27 cellular contexts compared by ENCODE assay signal in the genomic region with DNA sequence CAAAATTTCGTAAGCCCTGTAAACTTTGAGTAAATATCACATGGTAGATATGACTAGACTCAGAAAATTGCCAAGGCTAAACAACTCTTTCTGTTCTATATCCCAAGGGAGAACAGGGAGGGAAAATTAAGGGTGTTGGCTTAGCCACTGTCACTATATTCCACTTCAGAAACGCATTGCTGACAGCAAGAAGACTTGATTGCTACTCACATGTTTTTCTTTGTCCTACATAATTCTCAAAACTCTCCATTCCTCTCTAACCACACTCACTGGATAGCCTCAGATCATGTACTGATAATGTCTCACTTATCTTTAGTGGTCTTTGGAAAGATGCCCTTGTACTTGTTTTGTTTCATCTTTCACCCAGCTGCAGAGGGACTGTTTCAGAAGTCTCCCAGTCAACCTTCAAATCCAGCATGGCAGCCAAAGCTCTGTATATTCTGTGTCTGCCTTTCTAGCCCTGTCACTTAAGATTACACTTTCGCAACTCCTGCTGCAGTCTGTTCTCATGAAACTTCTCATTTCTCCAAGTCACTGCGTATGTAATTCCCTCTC.
DNase-seq lines count a peak whose midpoint lies in the region; TF ChIP-seq lines count a peak whose summit lies in the region.
"Had no signal": no experiment of that assay in that cellular context is flagged by ENCODE, and none has a peak within 500 bp of the region (broad histone marks: within the 10 kb centered on the region; RNA-seq: fewer than 3 reads in every experiment).

No MANE protein-coding gene starts in this region.

- no peaks in the 10 kb centered on the region for H3K4me1 ChIP-seq in breast epithelium
- H3K4me1 ChIP-seq: A549, pancreas, vagina had no signal

- H3K4me3 Mint-ChIP-seq in MCF 10A (ENCODE audit: unreplicated experiment) = no peak overlapping the region
- H3K4me3 Mint-ChIP-seq: activated CD8-positive, alpha-beta T cell treated with anti-CD3 and anti-CD28 coated beads, Interleukin-2, amount 10 ng/mL, durations not matched to agents 7 days and 5 days; activated naive CD4-positive, alpha-beta T cell treated with anti-CD3 and anti-CD28 coated beads for 36 hours; IgD-negative memory B cell; naive thymus-derived CD4-positive, alpha-beta T cell had no signal

- TF ChIP-seq CTCF in MCF 10A (IDR thresholded peaks at IDR 0.05; ENCODE audit: unreplicated experiment) (no peak), breast epithelium (IDR thresholded peaks at IDR 0.05) (no peak)

- peak; percentile 39 for DNase-seq in MCF 10A (ENCODE audit: unreplicated experiment)
- no peak for DNase-seq in breast epithelium (ENCODE audit: low spot score in 2 of 2)
- peak; percentile 11 for DNase-seq in SKM-1 (lab: John Stamatoyannopoulos, UW; ENCODE audit: unreplicated experiment)
- DNase-seq in fibroblast of gingiva (ENCODE audit: low read depth) = peak; percentile 11
- peak; percentile 42 for DNase-seq in stromal cell of bone marrow (ENCODE audit: low read depth)
- no peak for DNase-seq in activated gamma-delta T cell (lab: John Stamatoyannopoulos, UW)
- DNase-seq in hypothalamus (lab: John Stamatoyannopoulos, UW) = no peak
- no peak for DNase-seq in ecto neural progenitor cell (ENCODE audit: low spot score)
- DNase-seq: activated CD4-positive, CD25-positive, alpha-beta regulatory T cell; activated CD8-positive, alpha-beta T cell treated with anti-CD3 and anti-CD28 coated beads, Interleukin-2, amount 10 ng/mL, durations not matched to agents 7 days and 5 days; activated naive CD4-positive, alpha-beta T cell treated with anti-CD3 and anti-CD28 coated beads for 36 hours; activated T-cell treated with anti-CD3 and anti-CD28 coated beads, Interleukin-2, amount 50 U/mL, for 1 hour; aorta; C1 segment of cervical spinal cord; Calu3; foreskin melanocyte; MV-4-11; naive thymus-derived CD4-positive, alpha-beta T cell; NCI-H187 treated with DMSO at 0.1 percent for 48 hours; NCI-H510A treated with DMSO at 0.1 percent for 48 hours; pancreas; right cardiac atrium; RPMI8226 had no signal

- H3K36me3 ChIP-seq in breast epithelium = no peaks in the 10 kb centered on the region
- H3K36me3 ChIP-seq: pancreas, vagina had no signal

- no peaks in the 10 kb centered on the region for H3K9me3 ChIP-seq in breast epithelium
- H3K9me3 ChIP-seq: A549, pancreas, vagina had no signal

- BruUV-seq in MCF 10A (replicated peaks; lab: Mats Ljungman, UMichigan) = no TSS peak

- H3K27ac Mint-ChIP-seq in MCF 10A (ENCODE audit: low read depth, unreplicated experiment) = peak overlapping the region; percentile 25
- H3K27ac Mint-ChIP-seq: activated CD8-positive, alpha-beta T cell treated with anti-CD3 and anti-CD28 coated beads, Interleukin-2, amount 10 ng/mL, durations not matched to agents 7 days and 5 days; activated naive CD4-positive, alpha-beta T cell treated with anti-CD3 and anti-CD28 coated beads for 36 hours; naive thymus-derived CD4-positive, alpha-beta T cell had no signal

- H3K27ac ChIP-seq in breast epithelium = no peak overlapping the region
- H3K27ac ChIP-seq: A549, HL-60, pancreas, vagina had no signal

- no peaks in the 10 kb centered on the region for H3K27me3 ChIP-seq in breast epithelium
- H3K27me3 ChIP-seq: pancreas, vagina had no signal

- peaks cover 8% of the 10 kb centered on the region for H3K9me3 Mint-ChIP-seq in MCF 10A (ENCODE audit: unreplicated experiment)

- no peaks in the 10 kb centered on the region for H3K27me3 Mint-ChIP-seq in MCF 10A (ENCODE audit: insufficient read depth, unreplicated experiment)
- H3K27me3 Mint-ChIP-seq: IgD-negative memory B cell; naive thymus-derived CD4-positive, alpha-beta T cell had no signal

- H3K36me3 Mint-ChIP-seq in MCF 10A (ENCODE audit: insufficient read depth, unreplicated experiment) = no peaks in the 10 kb centered on the region
- H3K36me3 Mint-ChIP-seq: IgD-negative memory B cell; naive thymus-derived CD4-positive, alpha-beta T cell had no signal

- intact Hi-C loops in MCF 10A (cut with micrococcal nuclease) (loop anchor here (10.0 kb wide), 1 partner anchor 580 kb away; a partner anchor contains a TSS), breast epithelium (cut with DNase I; ENCODE audit: low total_unique reads) (no loop called here)

- CTCF ChIA-PET in MCF 10A (lab: Yijun Ruan, JAX) = no interaction called here

- POLR2A ChIA-PET in MCF 10A (lab: Yijun Ruan, JAX) = interaction anchor here (1.1 kb wide), 1 partner anchor 12 kb away, joined by 3 read pairs; no protein-coding TSS in a partner anchor

- no peak overlapping the region for H3K4me3 ChIP-seq in breast epithelium
- H3K4me3 ChIP-seq: A549, pancreas, vagina had no signal

- no peak for TF ChIP-seq POLR2A in breast epithelium (IDR thresholded peaks at IDR 0.05)

- peaks cover 15% of the 10 kb centered on the region for H3K4me1 Mint-ChIP-seq in MCF 10A (ENCODE audit: insufficient read depth, unreplicated experiment)
- H3K4me1 Mint-ChIP-seq: naive thymus-derived CD4-positive, alpha-beta T cell had no signal

Comparison
In these comparisons a context has a peak if more than half of its experiments do, and no peak if none do; other contexts are left out.
1. DNase-seq: peak in MCF 10A (single experiment), SKM-1 (single experiment), fibroblast of gingiva (single experiment) and stromal cell of bone marrow (single experiment); none in breast epithelium (0 of 2), activated gamma-delta T cell (single experiment), hypothalamus (0 of 51) and ecto neural progenitor cell (single experiment).